In genomic region chr2:65120990-65121693, GRCh38 we compare ENCODE assay signal across 17 cellular contexts. TPM values are rescaled to one million over a fixed set of nuclear protein-coding genes. Genes with fewer than 3 reads are reported as not detected.
A peak's percentile ranks its signal among the peaks of the same experiment; 100 is the strongest.
DNase-seq lines count a peak whose midpoint lies in the region; ATAC-seq lines count a peak whose summit lies in the region.
"Had no signal": no experiment of that assay in that cellular context is flagged by ENCODE, and none has a peak within 500 bp of the region (broad histone marks: within the 10 kb centered on the region; RNA-seq: fewer than 3 reads in every experiment).

No MANE protein-coding gene starts in this region.

- H3K36me3 Mint-ChIP-seq in activated T-helper 17 cell treated with anti-CD3 and anti-CD28 coated beads, Interleukin-2, amount 50 U/mL, for 72 hours (ENCODE audit: low read depth) = peaks cover 47% of the 10 kb centered on the region
- H3K36me3 Mint-ChIP-seq in immature natural killer cell = no peaks in the 10 kb centered on the region

- peak overlapping the region; percentile 41 for H3K4me3 Mint-ChIP-seq in activated T-helper 17 cell treated with anti-CD3 and anti-CD28 coated beads, Interleukin-2, amount 50 U/mL, for 72 hours
- H3K4me3 Mint-ChIP-seq in immature natural killer cell = peak overlapping the region in 3 of 5 donors; percentile 5 to 64 (median 40)
- H3K4me3 Mint-ChIP-seq: activated naive CD4-positive, alpha-beta T cell treated with anti-CD3 and anti-CD28 coated beads, Interleukin-2, amount 10 ng/mL, durations not matched to agents 7 days and 5 days; nephron progenitor cell had no signal

- peak; percentile 8 for ATAC-seq in Right ventricle myocardium superior (ENCODE audit: poor library complexity)
- ATAC-seq in left cardiac atrium = no peak
- ATAC-seq in activated T-helper 17 cell treated with anti-CD3 and anti-CD28 coated beads, Interleukin-2, amount 50 U/mL, for 72 hours (replicated peaks) = no peak
- ATAC-seq in GM21390 (IDR thresholded peaks at IDR 0.05; ENCODE audit: unreplicated experiment) = no peak

- no peak overlapping the region for H3K27ac Mint-ChIP-seq in activated T-helper 17 cell treated with anti-CD3 and anti-CD28 coated beads, Interleukin-2, amount 50 U/mL, for 72 hours
- peak overlapping the region in 2 of 6 donors; percentile 53 to 78 for H3K27ac Mint-ChIP-seq in immature natural killer cell
- H3K27ac Mint-ChIP-seq: activated naive CD4-positive, alpha-beta T cell treated with anti-CD3 and anti-CD28 coated beads, Interleukin-2, amount 10 ng/mL, durations not matched to agents 7 days and 5 days; nephron progenitor cell had no signal

- no peaks in the 10 kb centered on the region for H3K9me3 Mint-ChIP-seq in activated T-helper 17 cell treated with anti-CD3 and anti-CD28 coated beads, Interleukin-2, amount 50 U/mL, for 72 hours
- H3K9me3 Mint-ChIP-seq in immature natural killer cell = no peaks in the 10 kb centered on the region
- H3K9me3 Mint-ChIP-seq: activated naive CD4-positive, alpha-beta T cell treated with anti-CD3 and anti-CD28 coated beads, Interleukin-2, amount 10 ng/mL, durations not matched to agents 7 days and 5 days had no signal

- H3K4me1 Mint-ChIP-seq in activated T-helper 17 cell treated with anti-CD3 and anti-CD28 coated beads, Interleukin-2, amount 50 U/mL, for 72 hours = peaks cover 23% of the 10 kb centered on the region
- peaks cover 75 to 94% of the 10 kb centered on the region in 2 donors for H3K4me1 Mint-ChIP-seq in immature natural killer cell

- DNase-seq in Right ventricle myocardium superior = no peak
- no peak for DNase-seq in left cardiac atrium
- DNase-seq in immature natural killer cell = no peak
- no peak for DNase-seq in stimulated activated CD4-positive, alpha-beta T cell treated with anti-CD3 and anti-CD28 coated beads, Interleukin-4, amount 100 ng/mL, for 4 hours
- DNase-seq in stimulated activated naive CD4-positive, alpha-beta T cell treated with Interleukin-2 at 50 U/mL for 16 hours (lab: John Stamatoyannopoulos, UW) = no peak
- DNase-seq in GM03348 (ENCODE audit: low spot score) = no peak
- DNase-seq: activated CD4-positive, CD25-positive, alpha-beta regulatory T cell treated with anti-CD3 and anti-CD28 coated beads, Interleukin-2, amount 50 U/mL, for 72 hours; activated naive CD4-positive, alpha-beta T cell treated with anti-CD3 and anti-CD28 coated beads, Interleukin-2, amount 10 ng/mL, durations not matched to agents 7 days and 5 days; brain microvascular endothelial cell; NCI-H1092 treated with DMSO at 0.1 percent for 48 hours; NCI-H2107; nephron progenitor cell; OCI-M1; stimulated activated CD4-positive, alpha-beta T cell treated with anti-CD3 and anti-CD28 coated beads, Interleukin-15, amount 100 ng/mL, for 24 hours; stomach had no signal

- intact Hi-C loops in Right ventricle myocardium superior (cut with DNase I) = no loop called here
- intact Hi-C loops in left cardiac atrium (cut with DNase I) = no loop called here

- H3K27me3 Mint-ChIP-seq in activated T-helper 17 cell treated with anti-CD3 and anti-CD28 coated beads, Interleukin-2, amount 50 U/mL, for 72 hours = no peaks in the 10 kb centered on the region
- H3K27me3 Mint-ChIP-seq in immature natural killer cell (ENCODE audit: low read depth in 3 of 3) = peaks cover 2 to 9% (median 9%) of the 10 kb centered on the region in 3 donors
- H3K27me3 Mint-ChIP-seq: activated naive CD4-positive, alpha-beta T cell treated with anti-CD3 and anti-CD28 coated beads, Interleukin-2, amount 10 ng/mL, durations not matched to agents 7 days and 5 days had no signal

RNA-seq across cellular contexts. Expression of gene RAB1A, which starts 8.8 kb away (rescaled TPM):
- total RNA-seq in Right ventricle myocardium superior (115 TPM), left cardiac atrium (100 to 1,000 TPM; 118 to 163 TPM)
- 10 to 100 TPM; 72.1 to 87.1 TPM for total RNA-seq in activated T-helper 17 cell treated with anti-CD3 and anti-CD28 coated beads, Interleukin-2, amount 50 U/mL, for 72 hours
- polyA plus RNA-seq in immature natural killer cell = 10 to 100 TPM; 32.7 to 84.7 (median 43.8) TPM
